Comparison of ENCODE assay signal across 9 cellular contexts in the genomic region with DNA sequence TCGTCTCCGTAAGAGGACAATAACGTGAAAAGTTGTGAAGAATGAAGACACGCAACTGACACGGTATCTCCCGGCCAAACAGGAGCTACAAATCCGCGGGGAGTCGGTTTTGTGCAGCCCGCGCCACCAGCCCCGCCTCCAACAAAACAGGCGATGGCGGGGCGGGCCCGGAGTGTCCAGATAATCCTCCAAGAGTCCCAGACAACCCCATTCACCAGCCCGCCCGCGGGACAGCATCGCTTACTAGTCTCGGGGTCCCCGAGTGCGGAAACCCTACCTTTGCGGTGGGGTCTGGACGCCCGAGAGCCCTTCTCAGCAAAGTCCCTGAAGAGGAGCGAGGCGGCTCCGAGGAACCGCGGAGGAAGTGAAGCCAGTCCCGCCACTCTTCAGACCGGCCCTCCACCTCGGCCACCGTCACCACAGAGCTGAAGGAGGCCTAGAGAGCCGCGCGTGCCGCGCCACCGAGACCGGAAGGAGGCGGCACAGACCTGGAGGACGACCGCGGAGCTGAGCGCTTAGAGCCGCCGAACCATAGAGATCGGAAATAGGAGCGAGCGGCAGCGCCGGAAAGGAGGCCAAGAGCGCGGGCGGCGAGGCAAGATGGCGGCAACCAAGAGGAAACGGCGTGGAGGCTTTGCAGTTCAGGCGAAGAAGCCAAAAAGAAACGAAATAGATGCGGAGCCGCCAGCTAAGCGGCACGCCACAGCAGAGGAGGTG. TPM values are rescaled to one million over a fixed set of nuclear protein-coding genes. Genes with fewer than 3 reads are reported as not detected.
A peak's percentile ranks its signal among the peaks of the same experiment; 100 is the strongest.
DNase-seq lines count a peak whose midpoint lies in the region; ATAC-seq and TF ChIP-seq lines count a peak whose summit lies in the region.
"Had no signal": no experiment of that assay in that cellular context is flagged by ENCODE, and none has a peak within 500 bp of the region (broad histone marks: within the 10 kb centered on the region; RNA-seq: fewer than 3 reads in every experiment).

Gene BRIX1 (plus strand): TSS at position 573 of the 717 bp plus-strand sequence. CDS start 28 bp downstream, at position 601.
A gene with protein sequence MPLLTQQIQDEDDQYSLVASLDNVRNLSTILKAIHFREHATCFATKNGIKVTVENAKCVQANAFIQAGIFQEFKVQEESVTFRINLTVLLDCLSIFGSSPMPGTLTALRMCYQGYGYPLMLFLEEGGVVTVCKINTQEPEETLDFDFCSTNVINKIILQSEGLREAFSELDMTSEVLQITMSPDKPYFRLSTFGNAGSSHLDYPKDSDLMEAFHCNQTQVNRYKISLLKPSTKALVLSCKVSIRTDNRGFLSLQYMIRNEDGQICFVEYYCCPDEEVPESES (minus strand): TSS at position 366 of the 717 bp plus-strand sequence. CDS start 612 bp downstream, outside the sequence.

- peaks cover 24 to 56% (median 42%) of the 10 kb centered on the region in 6 donors for H3K4me1 ChIP-seq in spleen

- CTCF ChIA-PET in activated B cell treated with CpG ODN at 0.5 μM for 24 hours (lab: Charles Lee), result interaction anchor here (0.7 to 2.9 kb wide), 4 partner anchors 14 to 1326 kb away, joined by 3 to 15 read pairs (median 4); partner anchors contain the start of genes DNAJC21 and NADK2

- TF ChIP-seq CTCF in AG10803 (conservative IDR thresholded peaks at IDR 0.05; ENCODE audit: low read length) (peak; percentile 15; the same call in 1 of the 2 replicates), activated B cell treated with CpG ODN at 0.5 μM for 24 hours (IDR thresholded peaks at IDR 0.05) (no peak), spleen (IDR thresholded peaks at IDR 0.05 in 8 of 11, conservative IDR thresholded peaks at IDR 0.05 in 3 of 11) (peak in 7 of 11 experiments; percentile 16 to 56 (median 38))

- H3K4me3 Mint-ChIP-seq in activated B cell treated with CpG ODN at 0.5 μM for 24 hours (peak within 1 kb of the TSS; percentile 57), immature natural killer cell (peak within 1 kb of the TSS in 1 of 5 donors; percentile 64)
- H3K4me3 Mint-ChIP-seq: dendritic cell treated with granulocyte-macrophage colony-stimulating factor and Interleukin-4, amounts not matched to agents 40 ng/mL and 50 ng/mL, for 4 days had no signal

- H3K4me3 ChIP-seq in AG10803 (ENCODE audit: low read length), result peak within 1 kb of the TSS; percentile 91
- H3K4me3 ChIP-seq in spleen, result peak within 1 kb of the TSS; percentile 79 to 98 (median 96)

- POLR2A ChIA-PET in activated B cell treated with CpG ODN at 0.5 μM for 24 hours (lab: Charles Lee), result interaction anchor here (0.8 to 4.0 kb wide), 10 partner anchors 9 to 1475 kb away, joined by 3 to 125 read pairs (median 7); partner anchors contain the start of genes AMACR, DNAJC21, LMBRD2 and NADK2

- H3K27ac ChIP-seq in caudate nucleus (ENCODE audit: low read depth, low read length) (peak within 1 kb of the TSS; percentile 84), spleen (peak within 1 kb of the TSS; percentile 86 to 93 (median 90))

- H3K9me3 ChIP-seq in spleen, result no peaks in the 10 kb centered on the region

- TF ChIP-seq POLR2A in spleen (IDR thresholded peaks at IDR 0.05), result peak in 2 of 3 donors; percentile 16 to 62

- WGBS in spleen, 5 donors, result 0% methylated on average over 46 to 67 of the region's 67 CpGs

- intact Hi-C loops in activated B cell treated with CpG ODN at 0.5 μM for 24 hours (cut with micrococcal nuclease), result loop anchor here (1.0 to 10.0 kb wide), 8 partner anchors 9 to 1327 kb away; partner anchors contain the start of genes DNAJC21, SKP2 and TTC23L
- intact Hi-C loops in spleen (cut with DNase I; ENCODE audit: low total_unique reads), result no loop called here

- peaks cover 36% of the 10 kb centered on the region for H3K36me3 Mint-ChIP-seq in activated B cell treated with CpG ODN at 0.5 μM for 24 hours (ENCODE audit: low read depth)
- H3K36me3 Mint-ChIP-seq in immature natural killer cell, result peaks cover 0 to 19% (median 17%) of the 10 kb centered on the region in 3 donors

- ATAC-seq in GM19035 (IDR thresholded peaks at IDR 0.05; ENCODE audit: unreplicated experiment), result peak; percentile 98
- peak; percentile 97 for ATAC-seq in HG03342 (IDR thresholded peaks at IDR 0.05; ENCODE audit: unreplicated experiment)
- ATAC-seq in activated B cell treated with CpG ODN at 0.5 μM for 24 hours (ENCODE audit: low read depth), result peak; percentile 98

- no peaks in the 10 kb centered on the region for H3K27me3 ChIP-seq in spleen (replicated peaks in 1 of 7)

- H3K27me3 Mint-ChIP-seq in activated B cell treated with CpG ODN at 0.5 μM for 24 hours (no peaks in the 10 kb centered on the region), immature natural killer cell (ENCODE audit: low read depth in 3 of 3) (no peaks in the 10 kb centered on the region)
- H3K27me3 Mint-ChIP-seq: dendritic cell treated with granulocyte-macrophage colony-stimulating factor and Interleukin-4, amounts not matched to agents 40 ng/mL and 50 ng/mL, for 4 days had no signal

- H3K36me3 ChIP-seq in spleen, result peaks cover 0 to 51% (median 30%) of the 10 kb centered on the region in 6 donors

- H3K27ac Mint-ChIP-seq in activated B cell treated with CpG ODN at 0.5 μM for 24 hours, result no peak within 1 kb of the TSS
- H3K27ac Mint-ChIP-seq in immature natural killer cell, result peak within 1 kb of the TSS in 4 of 6 donors; percentile 46 to 67 (median 54)

- DNase-seq in AG10803 (ENCODE audit: low read depth) (peak; percentile 97), NCI-H345 treated with DMSO at 0.1 percent for 48 hours (lab: John Stamatoyannopoulos, UW; ENCODE audit: unreplicated experiment) (peak; percentile 96), activated B cell treated with CpG ODN at 0.5 μM for 24 hours (peak; percentile 92), caudate nucleus (lab: John Stamatoyannopoulos, UW) (peak; percentile 11 to 98 (median 95)), immature natural killer cell (peak; percentile 94 to 96 (median 95)), spleen (peak; percentile 100)

- H3K9me3 Mint-ChIP-seq in activated B cell treated with CpG ODN at 0.5 μM for 24 hours (no peaks in the 10 kb centered on the region), immature natural killer cell (no peaks in the 10 kb centered on the region)
- H3K9me3 Mint-ChIP-seq: dendritic cell treated with granulocyte-macrophage colony-stimulating factor and Interleukin-4, amounts not matched to agents 40 ng/mL and 50 ng/mL, for 4 days had no signal

- H3K4me1 Mint-ChIP-seq in activated B cell treated with CpG ODN at 0.5 μM for 24 hours (peaks cover 34% of the 10 kb centered on the region), immature natural killer cell (peaks cover 23 to 31% of the 10 kb centered on the region in 2 donors)

RNA-seq across cellular contexts. Expression of gene BRIX1, which starts in this region (rescaled TPM):
- total RNA-seq in activated B cell treated with CpG ODN at 0.5 μM for 24 hours, result 40.6 and 42.4 TPM in 2 replicates
- polyA plus RNA-seq in immature natural killer cell, result 10 to 100 TPM; 29.7 to 43.1 (median 32.4) TPM
- total RNA-seq in spleen, result 10 to 100 TPM; 17.8 to 27.2 (median 22.0) TPM
- 10 to 100 TPM; 20.5 to 28.3 (median 27.8) TPM for polyA plus RNA-seq in spleen

RNA-seq across cellular contexts. Expression of the second gene that starts in this region (rescaled TPM):
- total RNA-seq in activated B cell treated with CpG ODN at 0.5 μM for 24 hours, result 20.2 and 24.4 TPM in 2 replicates
- 10 to 100 TPM; 17.6 to 24.4 (median 23.8) TPM for polyA plus RNA-seq in immature natural killer cell
- 10 to 100 TPM; 10.8 to 19.3 (median 15.2) TPM for total RNA-seq in spleen
- polyA plus RNA-seq in spleen, result 10 to 100 TPM in 1 of 3 donors, 1 to 10 TPM in 2; 7.8 to 12.3 (median 9.4) TPM

Comparison
In these comparisons a context has a peak if more than half of its experiments do, and no peak if none do; other contexts are left out.
1. Peak in every context shown above with its lines: DNase-seq, ATAC-seq, H3K4me3 ChIP-seq and H3K27ac ChIP-seq.